In the genomic region with DNA sequence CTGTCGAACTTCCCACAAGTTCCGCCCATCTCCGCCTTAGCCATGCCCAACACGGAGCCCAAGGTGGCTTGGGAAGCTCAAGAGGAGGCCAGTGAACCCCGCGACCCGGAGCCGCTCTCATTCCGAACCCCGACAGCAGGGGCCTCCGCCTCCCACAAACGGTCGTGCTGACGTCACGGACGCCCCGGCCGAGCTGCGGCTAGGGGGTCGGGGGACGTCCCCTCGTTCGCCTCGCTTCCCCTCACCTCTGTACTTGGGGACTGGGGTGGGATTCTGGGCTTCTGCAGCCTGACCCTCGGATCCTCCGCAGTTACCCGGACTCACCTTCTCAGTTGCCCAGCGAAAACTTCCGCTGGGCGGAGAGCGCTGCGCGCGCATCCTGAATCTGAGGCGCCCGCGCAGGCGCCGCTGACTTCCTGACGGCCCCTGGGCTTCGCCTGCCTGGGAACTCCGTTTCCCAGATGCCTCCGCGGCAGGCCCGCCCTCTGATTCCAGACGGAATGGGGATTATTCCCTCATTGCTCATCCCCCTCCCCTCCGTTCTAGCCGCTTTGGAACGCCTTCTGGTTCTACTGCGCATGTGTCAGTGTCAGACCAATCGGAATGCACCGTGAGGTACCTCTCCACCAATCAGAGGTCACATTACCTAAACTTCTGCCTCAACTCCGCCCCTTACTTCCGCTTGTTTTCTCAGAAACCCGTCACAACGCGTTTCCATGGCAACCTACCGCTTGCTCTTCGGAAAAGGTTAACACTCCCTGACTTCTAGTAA, we compare ENCODE assay signal across 8 cellular contexts. TPM values are rescaled to one million over a fixed set of nuclear protein-coding genes. Genes with fewer than 3 reads are reported as not detected.
DNase-seq lines count a peak whose midpoint lies in the region; FAIRE-seq and TF ChIP-seq lines count a peak whose summit lies in the region.

Gene VRK3 (minus strand): TSS at position 351 of the 772 bp plus-strand sequence. CDS start 9,210 bp downstream, outside the sequence.

- TF ChIP-seq CTCF in GM06990 (IDR thresholded peaks at IDR 0.05; ENCODE audit: insufficient read depth, low read length, poor library complexity, severe bottlenecking): peak; percentile 40
- TF ChIP-seq CTCF in HFFc6 (IDR thresholded peaks at IDR 0.05): peak; percentile 38
- TF ChIP-seq CTCF in NB4 (IDR thresholded peaks at IDR 0.05; ENCODE audit: low read depth, low read length): no peak
- no peak for TF ChIP-seq CTCF in subcutaneous adipose tissue (IDR thresholded peaks at IDR 0.05; ENCODE audit: low read depth)

- H2AK5ac ChIP-seq in neuronal stem cell (ENCODE audit: low read depth, low read length): peak within 1 kb of the TSS; percentile 73

- peak; percentile 98 for DNase-seq in GM06990 (ENCODE audit: extremely low read depth, insufficient read length)
- peak; percentile 100 for DNase-seq in HFFc6
- peak; percentile 99 for DNase-seq in NB4 (ENCODE audit: low read depth)
- peak; percentile 100 for DNase-seq in SK-N-MC (ENCODE audit: low read depth, low spot score)
- peak; percentile 99 for DNase-seq in activated naive CD4-positive, alpha-beta T cell treated with anti-CD3 and anti-CD28 coated beads, Interleukin-2, amount 10 ng/mL, durations not matched to agents 7 days and 5 days
- peak; percentile 91 to 98 for DNase-seq in frontal cortex (ENCODE audit: low spot score in 2 of 2)
- DNase-seq in neuronal stem cell (ENCODE audit: low spot score): peak; percentile 100

- H3K36me3 Mint-ChIP-seq in HFFc6 (ENCODE audit: low read depth): peaks cover 25% of the 10 kb centered on the region
- H3K36me3 Mint-ChIP-seq in activated naive CD4-positive, alpha-beta T cell treated with anti-CD3 and anti-CD28 coated beads, Interleukin-2, amount 10 ng/mL, durations not matched to agents 7 days and 5 days: peaks cover 23% of the 10 kb centered on the region

- H3K27me3 Mint-ChIP-seq in HFFc6 (ENCODE audit: insufficient read depth): peaks cover 6% of the 10 kb centered on the region; the same call in 1 of the 2 replicates
- H3K27me3 Mint-ChIP-seq in activated naive CD4-positive, alpha-beta T cell treated with anti-CD3 and anti-CD28 coated beads, Interleukin-2, amount 10 ng/mL, durations not matched to agents 7 days and 5 days: no peaks in the 10 kb centered on the region

- peak; percentile 91 for FAIRE-seq in frontal cortex (lab: Jason Lieb, UNC)

- peak within 1 kb of the TSS; percentile 30 for H2BK15ac ChIP-seq in neuronal stem cell (ENCODE audit: low read length)

- H3K9ac ChIP-seq in SK-N-MC (ENCODE audit: insufficient read length) (peak within 1 kb of the TSS; percentile 91), neuronal stem cell (ENCODE audit: low read depth, low read length, poor library complexity) (peak within 1 kb of the TSS; percentile 93)

- peak within 1 kb of the TSS; percentile 96 for H3K18ac ChIP-seq in neuronal stem cell (ENCODE audit: low read length)

- H3K4ac ChIP-seq in neuronal stem cell (ENCODE audit: low read length): no peak within 1 kb of the TSS

- peak within 1 kb of the TSS; percentile 58 for H3K27ac ChIP-seq in SK-N-MC
- H3K27ac ChIP-seq in neuronal stem cell (replicated peaks; ENCODE audit: low read length): no peak within 1 kb of the TSS

- CTCF ChIA-PET in activated naive CD4-positive, alpha-beta T cell treated with anti-CD3 and anti-CD28 coated beads, Interleukin-2, amount 10 ng/mL, durations not matched to agents 7 days and 5 days (lab: Charles Lee): interaction anchor here (0.6 kb wide), 1 partner anchor 248 kb away, joined by 3 read pairs; no protein-coding TSS in a partner anchor

- peaks cover 6% of the 10 kb centered on the region for H3K79me1 ChIP-seq in neuronal stem cell (ENCODE audit: low read depth, low read length)

- H3K4me1 ChIP-seq in neuronal stem cell (ENCODE audit: control insufficient read depth in 2 of 2, insufficient read depth in 1 of 2, low read depth in 1 of 2, low read length in 2 of 2): peaks cover 5 to 6% of the 10 kb centered on the region in 2 donors

- no peaks in the 10 kb centered on the region for H3K27me3 ChIP-seq in GM06990 (replicated peaks; ENCODE audit: control insufficient read depth, insufficient read depth, low read length)
- H3K27me3 ChIP-seq in neuronal stem cell (ENCODE audit: control insufficient read depth in 3 of 3, insufficient read depth in 3 of 3, low read depth in 1 of 3, low read length in 3 of 3): no peaks in the 10 kb centered on the region

- no peak within 1 kb of the TSS for H2BK12ac ChIP-seq in neuronal stem cell (ENCODE audit: low read length)

- no peak within 1 kb of the TSS for H2BK5ac ChIP-seq in neuronal stem cell (ENCODE audit: low read length)

- peak; percentile 85 for TF ChIP-seq POLR2A in NB4 (IDR thresholded peaks at IDR 0.05; ENCODE audit: extremely low read depth, insufficient read length)

- H3K9me3 ChIP-seq in SK-N-MC (ENCODE audit: low read depth, low read length) (no peaks in the 10 kb centered on the region), neuronal stem cell (replicated peaks in 1 of 2; ENCODE audit: control insufficient read depth in 2 of 2, insufficient read depth in 1 of 2, low read depth in 1 of 2, low read length in 2 of 2) (peaks cover 0 to 7% of the 10 kb centered on the region in 2 donors)

- peak within 1 kb of the TSS; percentile 94 for H2AFZ ChIP-seq in neuronal stem cell (ENCODE audit: low read length)

- H3K14ac ChIP-seq in neuronal stem cell (ENCODE audit: low read length): peak within 1 kb of the TSS; percentile 75

- H3K23ac ChIP-seq in neuronal stem cell (ENCODE audit: low read depth, low read length, poor library complexity): peak within 1 kb of the TSS; percentile 93

- H3K27ac Mint-ChIP-seq in HFFc6: peak within 1 kb of the TSS; percentile 100
- H3K27ac Mint-ChIP-seq in activated naive CD4-positive, alpha-beta T cell treated with anti-CD3 and anti-CD28 coated beads, Interleukin-2, amount 10 ng/mL, durations not matched to agents 7 days and 5 days: peak within 1 kb of the TSS; percentile 92

- H3K4me1 Mint-ChIP-seq in HFFc6 (ENCODE audit: low read depth): peaks cover 37% of the 10 kb centered on the region
- peaks cover 42% of the 10 kb centered on the region for H3K4me1 Mint-ChIP-seq in activated naive CD4-positive, alpha-beta T cell treated with anti-CD3 and anti-CD28 coated beads, Interleukin-2, amount 10 ng/mL, durations not matched to agents 7 days and 5 days

- no CpG with 5 or more reads among the region's 59 CpGs for WGBS in neuronal stem cell (ENCODE audit: extremely low coverage in 2 of 2, insufficient read length in 2 of 2, insufficient replicate concordance in 1 of 2), 2 donors

- H4K91ac ChIP-seq in neuronal stem cell (ENCODE audit: low read depth, low read length, poor library complexity): no peak within 1 kb of the TSS

- peak within 1 kb of the TSS; percentile 99 for H3K4me3 Mint-ChIP-seq in HFFc6
- H3K4me3 Mint-ChIP-seq in activated naive CD4-positive, alpha-beta T cell treated with anti-CD3 and anti-CD28 coated beads, Interleukin-2, amount 10 ng/mL, durations not matched to agents 7 days and 5 days: peak within 1 kb of the TSS; percentile 85

- peak within 1 kb of the TSS; percentile 50 for H2BK120ac ChIP-seq in neuronal stem cell (ENCODE audit: low read depth, low read length)

- H3K9me3 Mint-ChIP-seq in HFFc6: peaks cover 7% of the 10 kb centered on the region
- H3K9me3 Mint-ChIP-seq in activated naive CD4-positive, alpha-beta T cell treated with anti-CD3 and anti-CD28 coated beads, Interleukin-2, amount 10 ng/mL, durations not matched to agents 7 days and 5 days: peaks cover 7% of the 10 kb centered on the region

- H3K4me2 ChIP-seq in neuronal stem cell (ENCODE audit: insufficient read depth, low read length, poor library complexity, severe bottlenecking): peak within 1 kb of the TSS; percentile 85

- no peak within 1 kb of the TSS for H4K8ac ChIP-seq in neuronal stem cell (ENCODE audit: low read depth, low read length)

- H3K4me3 ChIP-seq in GM06990 (replicated peaks; ENCODE audit: low read depth, low read length) (peak within 1 kb of the TSS; percentile 90), NB4 (ENCODE audit: low read depth, low read length) (peak within 1 kb of the TSS; percentile 91), SK-N-MC (peak within 1 kb of the TSS; percentile 99), neuronal stem cell (ENCODE audit: low read length in 2 of 2) (peak within 1 kb of the TSS; percentile 67 to 92)

- H3K36me3 ChIP-seq in GM06990 (ENCODE audit: control insufficient read depth, insufficient read depth, low read length): peaks cover 3% of the 10 kb centered on the region; the same call in 1 of the 2 replicates
- H3K36me3 ChIP-seq in SK-N-MC (ENCODE audit: insufficient read depth, low read length): peaks cover 34% of the 10 kb centered on the region
- peaks cover 2 to 18% of the 10 kb centered on the region in 2 donors for H3K36me3 ChIP-seq in neuronal stem cell (replicated peaks in 1 of 2; ENCODE audit: control insufficient read depth in 2 of 2, insufficient read depth in 2 of 2, low read length in 2 of 2)

RNA-seq across cellular contexts. Expression of gene VRK3, which starts in this region (rescaled TPM):
- 10 to 100 TPM; 30.2 to 33.9 (median 32.7) TPM for total RNA-seq in HFFc6 (2021; fragmentation: NEBNext Ultra II Directional; extraction: Animal tissue kit (Norgen Biotek cat#: 25700))
- total RNA-seq in frontal cortex (17.1 TPM), subcutaneous adipose tissue (10 to 100 TPM; 16.5 to 29.8 (median 26.8) TPM)
- polyA plus RNA-seq in neuronal stem cell (2013, experiment 1 of 2): 30.8 TPM
- 28.0 TPM for polyA plus RNA-seq in neuronal stem cell (2013, experiment 2 of 2)

Comparison
In these comparisons a context has a peak if more than half of its experiments do, and no peak if none do; other contexts are left out.
1. CTCF ChIP-seq: peak in GM06990 (single experiment) and HFFc6 (single experiment); none in NB4 (single experiment) and subcutaneous adipose tissue (single experiment).
2. Peak in every context shown above with its lines, with median percentiles within 50 percentile points of each other: DNase-seq and H3K4me3 ChIP-seq.